Comparison of ENCODE assay signal across 8 cellular contexts in genomic region chr11:117780456-117780855, GRCh38. TPM values are rescaled to one million over a fixed set of nuclear protein-coding genes. Genes with fewer than 3 reads are reported as not detected.
"Had no signal": no experiment of that assay in that cellular context is flagged by ENCODE, and none has a peak within 500 bp of the region (broad histone marks: within the 10 kb centered on the region; RNA-seq: fewer than 3 reads in every experiment).

No MANE protein-coding gene starts in this region.

- H2AFZ ChIP-seq: GM23248 had no signal

- H3K9me3 ChIP-seq: HAP-1 had no signal

- DNase-seq: GM23248, HFFc6, IMR-90, KG1 had no signal

- H3K27ac ChIP-seq: GM23248 had no signal

- ATAC-seq: HCT116, K562 had no signal

- H3K4me3 ChIP-seq: GM23248, HAP-1, K562 had no signal

- H3K27ac Mint-ChIP-seq: HFFc6 had no signal

- H3K4me1 ChIP-seq: HAP-1 had no signal

- H3K36me3 ChIP-seq: HAP-1 had no signal

- H3K9me3 Mint-ChIP-seq: HFFc6 had no signal

- H3K4me3 Mint-ChIP-seq: HFFc6 had no signal

- H3K9ac ChIP-seq: GM23248 had no signal

RNA-seq across cellular contexts. Expression of gene DSCAML1, which starts 16.6 kb away (rescaled TPM):
- total RNA-seq: GM23248, HFFc6, HT-29, IMR-90, K562 had no signal
- polyA plus RNA-seq: GM23248, IMR-90, K562 had no signal

RNA-seq across cellular contexts. Expression of gene FXYD2, which starts 44.1 kb away (rescaled TPM):
- total RNA-seq: GM23248, IMR-90, K562 had no signal
- polyA plus RNA-seq: GM23248, K562 had no signal
